1 cellular context compared by ENCODE assay signal in the genomic region with DNA sequence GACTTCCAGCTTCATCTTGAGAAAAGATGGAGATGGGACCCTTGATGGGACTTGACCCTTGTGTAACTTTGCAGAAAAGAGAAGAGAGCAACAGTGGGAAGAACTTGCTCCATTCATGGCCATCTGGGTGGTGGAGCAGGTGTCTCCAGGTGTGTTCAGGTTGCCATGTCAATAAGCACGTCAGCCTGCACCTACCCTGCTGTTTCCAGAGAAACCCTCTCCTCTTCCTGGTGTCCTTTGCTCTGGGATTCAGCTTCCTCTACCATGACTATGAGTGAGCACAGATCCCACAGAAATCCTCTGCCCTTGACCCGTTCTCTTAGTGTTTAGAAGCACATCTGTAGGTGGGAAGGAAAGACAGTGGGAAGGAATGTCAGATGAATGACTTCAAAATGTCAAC.
TF ChIP-seq lines count a peak whose summit lies in the region.

No MANE protein-coding gene starts in this region.

TF ChIP-seq in HepG2, 621 proteins besides CTCF, POLR2A, EP300 and RAD21:
- TF ChIP-seq HNRNPUL1 (IDR thresholded peaks at IDR 0.05; ENCODE audit: low read depth, low read length) (no peak), IKZF4 (CRISPR knock-in tag; IDR thresholded peaks at IDR 0.05; ENCODE audit: borderline replicate concordance, low read depth, not compliant biosample characterization) (no peak), ATM (IDR thresholded peaks at IDR 0.05; ENCODE audit: borderline replicate concordance) (no peak), ZBTB8A (CRISPR knock-in tag; IDR thresholded peaks at IDR 0.05; ENCODE audit: borderline replicate concordance, low read depth) (no peak), KAT2B (IDR thresholded peaks at IDR 0.05; ENCODE audit: borderline replicate concordance, low read depth, low read length) (no peak), KLF12 (CRISPR knock-in tag; IDR thresholded peaks at IDR 0.05; ENCODE audit: borderline replicate concordance) (no peak), HDAC6 (IDR thresholded peaks at IDR 0.05; ENCODE audit: low read depth, low read length) (no peak), ZNF674 (CRISPR knock-in tag; IDR thresholded peaks at IDR 0.05; ENCODE audit: low read depth) (no peak), ZNF30 (CRISPR knock-in tag; IDR thresholded peaks at IDR 0.05) (no peak), ZNF703 (CRISPR knock-in tag; IDR thresholded peaks at IDR 0.05; ENCODE audit: borderline replicate concordance) (no peak), ZNF263 (CRISPR knock-in tag; IDR thresholded peaks at IDR 0.05) (no peak)
- TF ChIP-seq, protein P1, sequence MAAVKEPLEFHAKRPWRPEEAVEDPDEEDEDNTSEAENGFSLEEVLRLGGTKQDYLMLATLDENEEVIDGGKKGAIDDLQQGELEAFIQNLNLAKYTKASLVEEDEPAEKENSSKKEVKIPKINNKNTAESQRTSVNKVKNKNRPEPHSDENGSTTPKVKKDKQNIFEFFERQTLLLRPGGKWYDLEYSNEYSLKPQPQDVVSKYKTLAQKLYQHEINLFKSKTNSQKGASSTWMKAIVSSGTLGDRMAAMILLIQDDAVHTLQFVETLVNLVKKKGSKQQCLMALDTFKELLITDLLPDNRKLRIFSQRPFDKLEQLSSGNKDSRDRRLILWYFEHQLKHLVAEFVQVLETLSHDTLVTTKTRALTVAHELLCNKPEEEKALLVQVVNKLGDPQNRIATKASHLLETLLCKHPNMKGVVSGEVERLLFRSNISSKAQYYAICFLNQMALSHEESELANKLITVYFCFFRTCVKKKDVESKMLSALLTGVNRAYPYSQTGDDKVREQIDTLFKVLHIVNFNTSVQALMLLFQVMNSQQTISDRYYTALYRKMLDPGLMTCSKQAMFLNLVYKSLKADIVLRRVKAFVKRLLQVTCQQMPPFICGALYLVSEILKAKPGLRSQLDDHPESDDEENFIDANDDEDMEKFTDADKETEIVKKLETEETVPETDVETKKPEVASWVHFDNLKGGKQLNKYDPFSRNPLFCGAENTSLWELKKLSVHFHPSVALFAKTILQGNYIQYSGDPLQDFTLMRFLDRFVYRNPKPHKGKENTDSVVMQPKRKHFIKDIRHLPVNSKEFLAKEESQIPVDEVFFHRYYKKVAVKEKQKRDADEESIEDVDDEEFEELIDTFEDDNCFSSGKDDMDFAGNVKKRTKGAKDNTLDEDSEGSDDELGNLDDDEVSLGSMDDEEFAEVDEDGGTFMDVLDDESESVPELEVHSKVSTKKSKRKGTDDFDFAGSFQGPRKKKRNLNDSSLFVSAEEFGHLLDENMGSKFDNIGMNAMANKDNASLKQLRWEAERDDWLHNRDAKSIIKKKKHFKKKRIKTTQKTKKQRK (IDR thresholded peaks at IDR 0.05; ENCODE audit: low read length) = no peak
TF ChIP-seq in HepG2: peak in this region for 0.
